ENCODE assay signal across 10 cellular contexts in the genomic region with DNA sequence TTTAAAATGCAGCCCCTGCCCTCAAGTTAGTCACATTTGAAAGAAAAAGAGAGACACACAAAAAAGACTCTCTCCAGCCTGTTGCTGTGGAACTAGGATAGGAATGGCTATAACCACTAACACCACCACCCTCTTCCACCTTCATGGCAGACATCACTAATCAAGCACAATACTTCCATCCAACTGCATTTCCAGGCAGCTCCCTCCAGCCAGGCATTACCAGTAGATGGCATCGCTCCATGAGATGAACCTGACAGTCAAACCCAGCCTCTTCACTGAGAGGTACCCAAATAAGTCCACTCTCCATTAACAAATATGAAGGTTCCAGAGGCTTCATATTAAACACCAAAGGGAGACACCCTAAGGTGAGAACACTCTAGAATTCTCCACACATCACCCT. TPM values are rescaled to one million over a fixed set of nuclear protein-coding genes. Genes with fewer than 3 reads are reported as not detected.
DNase-seq lines count a peak whose midpoint lies in the region; ATAC-seq and TF ChIP-seq lines count a peak whose summit lies in the region.
"Had no signal": no experiment of that assay in that cellular context is flagged by ENCODE, and none has a peak within 500 bp of the region (broad histone marks: within the 10 kb centered on the region; RNA-seq: fewer than 3 reads in every experiment).

No MANE protein-coding gene starts in this region.

- H3K36me3 ChIP-seq in kidney epithelial cell (ENCODE audit: control insufficient read depth, insufficient read depth, low read length), result peaks cover 1% of the 10 kb centered on the region
- H3K36me3 ChIP-seq in naive thymus-derived CD4-positive, alpha-beta T cell (ENCODE audit: control insufficient read depth in 2 of 3, insufficient read depth in 3 of 3, low read length in 3 of 3), result peaks cover 0 to 89% (median 14%) of the 10 kb centered on the region in 3 experiments

- POLR2A ChIA-PET in naive thymus-derived CD4-positive, alpha-beta T cell (lab: Charles Lee), result interaction anchor here (0.9 kb wide), 1 partner anchor 22 kb away, joined by 3 read pairs; no protein-coding TSS in a partner anchor

- no peaks in the 10 kb centered on the region for H3K27me3 ChIP-seq in kidney epithelial cell (ENCODE audit: control insufficient read depth, insufficient read depth, low read length)
- no peaks in the 10 kb centered on the region for H3K27me3 ChIP-seq in naive thymus-derived CD4-positive, alpha-beta T cell (ENCODE audit: control insufficient read depth in 2 of 2, insufficient read depth in 2 of 2, low read length in 2 of 2)

- DNase-seq in NCI-H82 (lab: John Stamatoyannopoulos, UW) (peak; percentile 50), NCI-H82 treated with DMSO at 0.1 percent for 48 hours (lab: John Stamatoyannopoulos, UW; ENCODE audit: unreplicated experiment) (no peak), HCEC 1CT (peak; percentile 32), RKO (ENCODE audit: low spot score) (peak; percentile 58), kidney epithelial cell (ENCODE audit: low read depth) (no peak), middle frontal gyrus (ENCODE audit: extremely low spot score, low spot score) (no peak)
- no peak for DNase-seq in naive thymus-derived CD4-positive, alpha-beta T cell
- DNase-seq: NCI-H2107 had no signal

- intact Hi-C loops in naive thymus-derived CD4-positive, alpha-beta T cell (cut with micrococcal nuclease), result loop anchor here (5.0 kb wide), 2 partner anchors 113 to 602 kb away; no protein-coding TSS in a partner anchor

- H3K4me1 Mint-ChIP-seq in naive thymus-derived CD4-positive, alpha-beta T cell, result peaks cover 0 to 4% (median 0%) of the 10 kb centered on the region in 7 donors

- no peaks in the 10 kb centered on the region for H3K4me1 ChIP-seq in naive thymus-derived CD4-positive, alpha-beta T cell (ENCODE audit: control insufficient read depth in 2 of 2, insufficient read depth in 2 of 2, low read length in 2 of 2)

- no peaks in the 10 kb centered on the region for H3K9me3 ChIP-seq in naive thymus-derived CD4-positive, alpha-beta T cell (ENCODE audit: control insufficient read depth in 2 of 3, low read length in 3 of 3)

- H3K27ac ChIP-seq in naive thymus-derived CD4-positive, alpha-beta T cell (ENCODE audit: low read depth, low read length), result no peak overlapping the region

- peak overlapping the region in 3 of 9 donors; percentile 36 to 59 (median 43) for H3K27ac Mint-ChIP-seq in naive thymus-derived CD4-positive, alpha-beta T cell
- H3K27ac Mint-ChIP-seq: nephron had no signal

- no peaks in the 10 kb centered on the region for H3K27me3 Mint-ChIP-seq in naive thymus-derived CD4-positive, alpha-beta T cell

- no peak for ATAC-seq in HG03432 (IDR thresholded peaks at IDR 0.05; ENCODE audit: unreplicated experiment)
- ATAC-seq in naive thymus-derived CD4-positive, alpha-beta T cell, result no peak

- no peak overlapping the region for H3K4me3 Mint-ChIP-seq in naive thymus-derived CD4-positive, alpha-beta T cell
- H3K4me3 Mint-ChIP-seq: nephron had no signal

- CTCF ChIA-PET in naive thymus-derived CD4-positive, alpha-beta T cell (lab: Charles Lee), result interaction anchor here (1.6 kb wide), 1 partner anchor 115 kb away, joined by 4 read pairs; no protein-coding TSS in a partner anchor

- peaks cover 7 to 50% (median 27%) of the 10 kb centered on the region in 5 donors for H3K36me3 Mint-ChIP-seq in naive thymus-derived CD4-positive, alpha-beta T cell

- no peak overlapping the region for H3K4me3 ChIP-seq in kidney epithelial cell (ENCODE audit: low read depth, low read length)
- no peak overlapping the region for H3K4me3 ChIP-seq in naive thymus-derived CD4-positive, alpha-beta T cell (ENCODE audit: low read length)

- peaks cover 0 to 2% (median 0%) of the 10 kb centered on the region in 11 donors for H3K9me3 Mint-ChIP-seq in naive thymus-derived CD4-positive, alpha-beta T cell
- H3K9me3 Mint-ChIP-seq: nephron had no signal

- TF ChIP-seq CTCF in kidney epithelial cell (IDR thresholded peaks at IDR 0.05; ENCODE audit: insufficient read depth, low read length, poor library complexity, severe bottlenecking), result peak; percentile 11

RNA-seq across cellular contexts. Expression of gene SLC8B1, which starts 24.4 kb away (rescaled TPM):
- 40.2 and 41.1 TPM in 2 replicates for total RNA-seq in kidney epithelial cell
- total RNA-seq in naive thymus-derived CD4-positive, alpha-beta T cell, result 100 to 1,000 TPM in 4 of 5 experiments, 10 to 100 TPM in 1; 40.9 to 169 (median 140) TPM
- polyA plus RNA-seq in naive thymus-derived CD4-positive, alpha-beta T cell, result 100 to 1,000 TPM in 1 of 2 donors, 10 to 100 TPM in 1; 68.1 to 144 TPM

RNA-seq across cellular contexts. Expression of gene PLBD2, which starts 47.9 kb away (rescaled TPM):
- 54.3 and 71.5 TPM in 2 replicates for total RNA-seq in kidney epithelial cell
- total RNA-seq in naive thymus-derived CD4-positive, alpha-beta T cell, result 10 to 100 TPM; 13.2 to 25.4 (median 14.9) TPM
- polyA plus RNA-seq in naive thymus-derived CD4-positive, alpha-beta T cell, result 10 to 100 TPM in 1 of 2 donors, 1 to 10 TPM in 1; 7.8 to 10.6 TPM

Comparison
In these comparisons a context has a peak if more than half of its experiments do, and no peak if none do; other contexts are left out.
1. DNase-seq: peak in NCI-H82 (single experiment), HCEC 1CT (single experiment) and RKO (single experiment); none in NCI-H82 treated with DMSO at 0.1 percent for 48 hours (single experiment), kidney epithelial cell (single experiment), naive thymus-derived CD4-positive, alpha-beta T cell (0 of 9) and middle frontal gyrus (single experiment).